12 cellular contexts compared by ENCODE assay signal in the genomic region with DNA sequence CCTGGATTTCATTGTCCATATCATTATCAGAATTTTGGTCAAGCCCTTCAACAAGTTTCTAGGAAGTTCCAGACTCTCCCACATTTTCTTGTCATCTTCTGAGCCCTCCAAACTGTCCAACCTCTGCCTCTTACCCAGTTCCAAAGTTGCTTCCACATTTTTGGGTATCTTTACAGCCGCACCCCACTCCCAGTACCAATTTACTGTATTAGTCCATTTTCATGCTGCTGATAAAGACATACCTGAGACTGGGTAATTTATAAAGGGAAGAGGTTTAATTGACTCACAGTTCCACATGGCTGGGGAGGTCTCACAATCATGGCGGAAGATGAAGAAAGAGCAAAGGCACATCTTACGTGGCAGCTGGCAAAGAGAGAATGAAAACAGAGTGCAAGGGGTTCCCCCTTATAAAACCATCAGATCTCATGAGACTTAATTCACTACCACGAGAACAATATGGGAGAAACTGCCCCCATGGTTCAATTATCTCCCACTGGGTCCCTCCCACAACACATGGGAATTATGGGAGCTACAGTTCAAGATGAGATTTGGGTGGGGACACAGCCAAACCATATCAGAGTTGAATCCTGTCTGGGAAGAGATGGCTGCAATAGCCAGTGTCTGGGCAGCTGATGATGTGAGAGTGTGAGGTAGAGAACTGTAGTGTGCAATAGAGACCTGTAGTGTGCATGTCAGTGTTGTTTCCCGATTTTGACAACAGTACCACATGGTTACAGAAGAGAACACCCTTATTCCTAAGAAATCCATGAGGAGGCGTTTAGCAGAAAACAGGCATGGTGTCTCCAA. TPM values are rescaled to one million over a fixed set of nuclear protein-coding genes. Genes with fewer than 3 reads are reported as not detected.
DNase-seq lines count a peak whose midpoint lies in the region; ATAC-seq and TF ChIP-seq lines count a peak whose summit lies in the region.
"Not testable (repeated sequence)": the region's sequence is repeated elsewhere in the genome, so short reads cannot be mapped to it uniquely, and the experiment has no call there.
"Had no signal": no experiment of that assay in that cellular context is flagged by ENCODE, and none has a peak within 500 bp of the region (broad histone marks: within the 10 kb centered on the region; RNA-seq: fewer than 3 reads in every experiment).

No MANE protein-coding gene starts in this region.

- DNase-seq in activated B cell treated with CpG ODN at 0.5 μM for 24 hours; activated T-helper 1 cell treated with anti-CD3 and anti-CD28 coated beads, Interleukin-12 subunit alpha, Interleukin-12 subunit beta, Interleukin-2, Interleukin-4 antibody, amounts not matched to agents 30 ng/mL and 10 ng/mL and 1 ng/mL, durations not matched to agents 14 hours and 24 hours and 36 hours (ENCODE audit: low spot score); activated naive CD8-positive, alpha-beta T cell treated with anti-CD3 and anti-CD28 coated beads for 36 hours; memory B cell (ENCODE audit: low spot score in 2 of 2): not testable (repeated sequence)
- DNase-seq in osteoblast (ENCODE audit: insufficient read length, low spot score, missing footprints), result peak; percentile 62

- H3K4me3 ChIP-seq in BLaER1 treated with 17β-estradiol and CSF1 and Interleukin-3, amounts not matched to agents 10 nM and 100 nM, result peak overlapping the region in 1 of 10 experiments; percentile 7; a peak in 1 of 20 replicates
- H3K4me3 ChIP-seq in osteoblast (ENCODE audit: insufficient read depth, low read length), result not testable (repeated sequence)

- peaks cover 24% of the 10 kb centered on the region for H3K36me3 Mint-ChIP-seq in IgD-negative memory B cell
- peaks cover 40% of the 10 kb centered on the region for H3K36me3 Mint-ChIP-seq in activated B cell treated with CpG ODN at 0.5 μM for 24 hours (ENCODE audit: low read depth)
- H3K36me3 Mint-ChIP-seq in activated T-helper 1 cell treated with anti-CD3 and anti-CD28 coated beads, Interleukin-12 subunit alpha, Interleukin-12 subunit beta, Interleukin-2, Interleukin-4 antibody, amounts not matched to agents 30 ng/mL and 10 ng/mL and 1 ng/mL, durations not matched to agents 14 hours and 24 hours and 36 hours (ENCODE audit: low read depth), result peaks cover 13% of the 10 kb centered on the region
- peaks cover 39% of the 10 kb centered on the region for H3K36me3 Mint-ChIP-seq in activated naive CD8-positive, alpha-beta T cell treated with anti-CD3 and anti-CD28 coated beads for 36 hours
- H3K36me3 Mint-ChIP-seq in memory B cell, result peaks cover 49% of the 10 kb centered on the region

- intact Hi-C loops in activated B cell treated with CpG ODN at 0.5 μM for 24 hours (cut with micrococcal nuclease); activated T-helper 1 cell treated with anti-CD3 and anti-CD28 coated beads, Interleukin-12 subunit alpha, Interleukin-12 subunit beta, Interleukin-2, Interleukin-4 antibody, amounts not matched to agents 30 ng/mL and 10 ng/mL and 1 ng/mL, durations not matched to agents 14 hours and 24 hours and 36 hours (cut with micrococcal nuclease): not testable (repeated sequence)

- not testable (repeated sequence) for H3K27ac ChIP-seq in BLaER1 treated with 17β-estradiol and CSF1 and Interleukin-3, amounts not matched to agents 10 nM and 100 nM; osteoblast (ENCODE audit: low read depth, low read length)

- H3K4me1 Mint-ChIP-seq in IgD-negative memory B cell (peaks cover 9 to 23% (median 19%) of the 10 kb centered on the region in 3 donors), activated B cell treated with CpG ODN at 0.5 μM for 24 hours (peaks cover 29% of the 10 kb centered on the region), memory B cell (peaks cover 19% of the 10 kb centered on the region)
- peaks cover 18% of the 10 kb centered on the region for H3K4me1 Mint-ChIP-seq in activated T-helper 1 cell treated with anti-CD3 and anti-CD28 coated beads, Interleukin-12 subunit alpha, Interleukin-12 subunit beta, Interleukin-2, Interleukin-4 antibody, amounts not matched to agents 30 ng/mL and 10 ng/mL and 1 ng/mL, durations not matched to agents 14 hours and 24 hours and 36 hours (ENCODE audit: low read depth)
- H3K4me1 Mint-ChIP-seq in activated naive CD8-positive, alpha-beta T cell treated with anti-CD3 and anti-CD28 coated beads for 36 hours, result peaks cover 24% of the 10 kb centered on the region

- not testable (repeated sequence) for TF ChIP-seq CTCF in activated B cell treated with CpG ODN at 0.5 μM for 24 hours (IDR thresholded peaks at IDR 0.05); osteoblast (IDR thresholded peaks at IDR 0.05; ENCODE audit: extremely low read depth, low read depth, low read length)

- H3K9me3 Mint-ChIP-seq in IgD-negative memory B cell (peaks cover 10 to 17% (median 15%) of the 10 kb centered on the region in 3 donors), activated B cell treated with CpG ODN at 0.5 μM for 24 hours (peaks cover 21% of the 10 kb centered on the region), memory B cell (peaks cover 16% of the 10 kb centered on the region)
- peaks cover 32% of the 10 kb centered on the region for H3K9me3 Mint-ChIP-seq in activated T-helper 1 cell treated with anti-CD3 and anti-CD28 coated beads, Interleukin-12 subunit alpha, Interleukin-12 subunit beta, Interleukin-2, Interleukin-4 antibody, amounts not matched to agents 30 ng/mL and 10 ng/mL and 1 ng/mL, durations not matched to agents 14 hours and 24 hours and 36 hours
- H3K9me3 Mint-ChIP-seq in activated naive CD8-positive, alpha-beta T cell treated with anti-CD3 and anti-CD28 coated beads for 36 hours, result peaks cover 25% of the 10 kb centered on the region

- H4K20me1 ChIP-seq in BLaER1 treated with 17β-estradiol and CSF1 and Interleukin-3, amounts not matched to agents 10 nM and 100 nM; osteoblast (ENCODE audit: insufficient read depth, low read length): not testable (repeated sequence)

- not testable (repeated sequence) for H3K9ac ChIP-seq in BLaER1 treated with 17β-estradiol and CSF1 and Interleukin-3, amounts not matched to agents 10 nM and 100 nM

- H3K9me3 ChIP-seq in BLaER1 treated with 17β-estradiol and CSF1 and Interleukin-3, amounts not matched to agents 10 nM and 100 nM (replicated peaks in 1 of 11), result peaks cover 32 to 47% (median 43%) of the 10 kb centered on the region in 11 experiments
- H3K9me3 ChIP-seq in osteoblast (ENCODE audit: low read depth, low read length), result not testable (repeated sequence)

- H2AFZ ChIP-seq in osteoblast (ENCODE audit: low read length), result not testable (repeated sequence)

- H3K4me2 ChIP-seq in BLaER1 treated with 17β-estradiol and CSF1 and Interleukin-3, amounts not matched to agents 10 nM and 100 nM, result peak overlapping the region in 6 of 11 experiments; percentile 7 to 92 (median 55); a peak in 11 of 22 replicates
- not testable (repeated sequence) for H3K4me2 ChIP-seq in osteoblast (ENCODE audit: insufficient read depth, low read length)

- H3K79me2 ChIP-seq in osteoblast (ENCODE audit: insufficient read depth, low read length), result not testable (repeated sequence)

- H3K4me1 ChIP-seq in BLaER1 treated with 17β-estradiol and CSF1 and Interleukin-3, amounts not matched to agents 10 nM and 100 nM, result peaks cover 4 to 28% (median 9%) of the 10 kb centered on the region in 10 experiments
- not testable (repeated sequence) for H3K4me1 ChIP-seq in osteoblast (ENCODE audit: insufficient read depth, low read length)

- H3K27me3 ChIP-seq in BLaER1 treated with 17β-estradiol and CSF1 and Interleukin-3, amounts not matched to agents 10 nM and 100 nM, result not testable (repeated sequence)
- peaks cover 29% of the 10 kb centered on the region for H3K27me3 ChIP-seq in osteoblast (ENCODE audit: insufficient read depth, low read length)

- peak overlapping the region in 3 of 4 donors; percentile 51 to 76 (median 56) for H3K4me3 Mint-ChIP-seq in IgD-negative memory B cell
- H3K4me3 Mint-ChIP-seq in activated B cell treated with CpG ODN at 0.5 μM for 24 hours, result peak overlapping the region; percentile 71
- H3K4me3 Mint-ChIP-seq in activated T-helper 1 cell treated with anti-CD3 and anti-CD28 coated beads, Interleukin-12 subunit alpha, Interleukin-12 subunit beta, Interleukin-2, Interleukin-4 antibody, amounts not matched to agents 30 ng/mL and 10 ng/mL and 1 ng/mL, durations not matched to agents 14 hours and 24 hours and 36 hours, result peak overlapping the region; percentile 52
- H3K4me3 Mint-ChIP-seq in activated naive CD8-positive, alpha-beta T cell treated with anti-CD3 and anti-CD28 coated beads for 36 hours, result peak overlapping the region; percentile 79
- H3K4me3 Mint-ChIP-seq in memory B cell, result peak overlapping the region; percentile 56

- POLR2A ChIA-PET in activated B cell treated with CpG ODN at 0.5 μM for 24 hours (lab: Charles Lee), result not testable (repeated sequence)

- H3K27me3 Mint-ChIP-seq in IgD-negative memory B cell; activated B cell treated with CpG ODN at 0.5 μM for 24 hours; activated T-helper 1 cell treated with anti-CD3 and anti-CD28 coated beads, Interleukin-12 subunit alpha, Interleukin-12 subunit beta, Interleukin-2, Interleukin-4 antibody, amounts not matched to agents 30 ng/mL and 10 ng/mL and 1 ng/mL, durations not matched to agents 14 hours and 24 hours and 36 hours (ENCODE audit: insufficient read depth); activated naive CD8-positive, alpha-beta T cell treated with anti-CD3 and anti-CD28 coated beads for 36 hours; memory B cell: not testable (repeated sequence)

- ATAC-seq in activated B cell treated with CpG ODN at 0.5 μM for 24 hours (ENCODE audit: low read depth), result peak; percentile 25
- ATAC-seq in memory B cell (ENCODE audit: low read depth), result peak; percentile 47

- H3K27ac Mint-ChIP-seq in IgD-negative memory B cell (peak overlapping the region in 1 of 3 donors; percentile 0), activated B cell treated with CpG ODN at 0.5 μM for 24 hours (peak overlapping the region; percentile 54), memory B cell (peak overlapping the region; percentile 67)
- not testable (repeated sequence) for H3K27ac Mint-ChIP-seq in activated T-helper 1 cell treated with anti-CD3 and anti-CD28 coated beads, Interleukin-12 subunit alpha, Interleukin-12 subunit beta, Interleukin-2, Interleukin-4 antibody, amounts not matched to agents 30 ng/mL and 10 ng/mL and 1 ng/mL, durations not matched to agents 14 hours and 24 hours and 36 hours
- peak overlapping the region; percentile 85 for H3K27ac Mint-ChIP-seq in activated naive CD8-positive, alpha-beta T cell treated with anti-CD3 and anti-CD28 coated beads for 36 hours

- CTCF ChIA-PET in activated B cell treated with CpG ODN at 0.5 μM for 24 hours (lab: Charles Lee), result not testable (repeated sequence)

- peaks cover 0 to 32% (median 21%) of the 10 kb centered on the region in 11 experiments; a peak in 13 of 22 replicates for H3K36me3 ChIP-seq in BLaER1 treated with 17β-estradiol and CSF1 and Interleukin-3, amounts not matched to agents 10 nM and 100 nM
- H3K36me3 ChIP-seq in osteoblast (ENCODE audit: insufficient read depth, low read length), result not testable (repeated sequence)

RNA-seq across cellular contexts. Expression of a gene that starts 35.5 kb away (rescaled TPM):
- polyA plus RNA-seq in IgD-negative memory B cell, result 20.5 TPM
- total RNA-seq in activated B cell treated with CpG ODN at 0.5 μM for 24 hours (6.5 and 8.6 TPM in 2 replicates), osteoblast (not detected in 2 replicates)
- 5.3 and 6.4 TPM in 2 replicates for total RNA-seq in activated T-helper 1 cell treated with anti-CD3 and anti-CD28 coated beads, Interleukin-12 subunit alpha, Interleukin-12 subunit beta, Interleukin-2, Interleukin-4 antibody, amounts not matched to agents 30 ng/mL and 10 ng/mL and 1 ng/mL, durations not matched to agents 14 hours and 24 hours and 36 hours
- total RNA-seq in activated naive CD8-positive, alpha-beta T cell treated with anti-CD3 and anti-CD28 coated beads for 36 hours, result 1 to 10 TPM; 6.7 to 9.6 TPM
- total RNA-seq: GM23248, M059J had no signal
- polyA plus RNA-seq: AG04450, GM23248 had no signal

RNA-seq across cellular contexts. Expression of a gene that starts 36.0 kb away (rescaled TPM):
- polyA plus RNA-seq in IgD-negative memory B cell, result not detected
- total RNA-seq in activated B cell treated with CpG ODN at 0.5 μM for 24 hours (not detected in 2 replicates), osteoblast (under 0.01 TPM in 1 of 2 replicates, not detected in the other)
- total RNA-seq in activated T-helper 1 cell treated with anti-CD3 and anti-CD28 coated beads, Interleukin-12 subunit alpha, Interleukin-12 subunit beta, Interleukin-2, Interleukin-4 antibody, amounts not matched to agents 30 ng/mL and 10 ng/mL and 1 ng/mL, durations not matched to agents 14 hours and 24 hours and 36 hours, result not detected in 2 replicates
- not detected for total RNA-seq in activated naive CD8-positive, alpha-beta T cell treated with anti-CD3 and anti-CD28 coated beads for 36 hours
- total RNA-seq: GM23248, M059J, OCI-LY7, Right ventricle myocardium inferior had no signal
- polyA plus RNA-seq: AG04450, GM23248 had no signal
